ENCODE assay signal across 8 cellular contexts in the genomic region with DNA sequence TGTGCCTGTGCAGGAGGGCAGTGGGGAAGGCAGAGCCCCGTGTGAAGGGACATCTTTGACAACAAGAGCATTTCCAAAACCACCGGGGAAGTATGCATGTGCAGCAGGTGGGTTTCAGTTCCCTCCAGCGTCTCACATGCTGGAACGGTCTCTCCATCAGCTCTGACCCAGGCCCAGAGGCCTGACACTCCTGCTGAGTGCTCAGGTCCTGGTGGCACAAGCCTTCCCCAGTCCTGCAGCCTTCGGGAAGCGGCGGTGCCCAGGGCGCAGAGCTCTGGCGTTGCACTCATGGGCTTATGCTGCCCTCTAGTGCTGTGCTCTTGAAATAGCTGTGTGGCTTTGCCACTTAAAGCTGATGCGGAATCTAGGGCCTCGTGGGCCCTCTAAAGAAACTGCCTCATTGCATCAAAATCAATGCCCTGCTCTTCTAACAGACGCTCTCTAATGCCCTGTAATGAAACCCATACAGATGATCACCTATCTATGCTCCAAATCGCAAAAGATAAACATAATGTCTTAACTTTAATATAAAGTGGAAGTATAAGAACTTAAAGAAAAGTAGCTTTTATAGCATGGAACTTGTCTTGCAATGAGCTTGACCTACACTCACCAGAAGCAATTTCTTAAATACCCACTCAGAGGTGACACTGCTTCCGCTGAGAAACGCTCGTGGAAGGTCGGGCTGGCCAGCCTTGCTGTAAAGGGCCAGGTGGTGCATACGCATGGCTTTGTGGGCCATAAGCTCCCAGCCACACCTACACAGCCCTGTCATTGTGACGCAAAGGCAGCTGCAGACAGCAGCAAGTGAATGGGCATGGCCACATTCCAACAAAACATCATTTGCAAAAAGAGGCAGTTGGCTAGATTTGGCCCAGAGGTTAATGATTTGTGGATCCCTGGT. TPM values are rescaled to one million over a fixed set of nuclear protein-coding genes. Genes with fewer than 3 reads are reported as not detected.
DNase-seq lines count a peak whose midpoint lies in the region; TF ChIP-seq lines count a peak whose summit lies in the region.

No MANE protein-coding gene starts in this region.

- no peaks in the 10 kb centered on the region for H3K36me3 ChIP-seq in GM23248 (ENCODE audit: low read depth)
- no peaks in the 10 kb centered on the region for H3K36me3 ChIP-seq in KMS-11 (ENCODE audit: insufficient read depth)
- H3K36me3 ChIP-seq in SJSA1 = no peaks in the 10 kb centered on the region
- H3K36me3 ChIP-seq in adipocyte (ENCODE audit: control insufficient read depth, insufficient read depth, low read length, severe bottlenecking) = no peaks in the 10 kb centered on the region
- no peaks in the 10 kb centered on the region for H3K36me3 ChIP-seq in left ventricle myocardium inferior

- H3K4me3 ChIP-seq in GM23248 (no peak overlapping the region), KMS-11 (IDR thresholded peaks at IDR 0.05; ENCODE audit: insufficient read depth, low read depth, low read length) (no peak overlapping the region), SJSA1 (no peak overlapping the region), adipocyte (ENCODE audit: low read length) (no peak overlapping the region), left ventricle myocardium inferior (no peak overlapping the region)

- peak; percentile 11 for DNase-seq in GM04503 (ENCODE audit: low read depth)
- DNase-seq in GM23248 = peak; percentile 81
- peak; percentile 46 to 59 for DNase-seq in SJSA1 (ENCODE audit: low read depth in 1 of 2, low spot score in 2 of 2)
- peak; percentile 73 for DNase-seq in adipocyte (ENCODE audit: low read depth)
- peak; percentile 50 for DNase-seq in left ventricle myocardium inferior
- DNase-seq in pulmonary artery endothelial cell (ENCODE audit: low read depth, low spot score) = peak; percentile 27
- DNase-seq in T1000 (lab: John Stamatoyannopoulos, UW) = no peak

- H3K27me3 ChIP-seq in GM23248 (replicated peaks; ENCODE audit: insufficient read depth) (peaks cover 12% of the 10 kb centered on the region; the same call in 1 of the 2 replicates), KMS-11 (ENCODE audit: insufficient read depth, low read depth) (no peaks in the 10 kb centered on the region), SJSA1 (replicated peaks) (no peaks in the 10 kb centered on the region; the same call in 1 of the 2 replicates), adipocyte (replicated peaks; ENCODE audit: control insufficient read depth, insufficient read depth, low read length) (peaks cover 42% of the 10 kb centered on the region), left ventricle myocardium inferior (ENCODE audit: low read depth) (peaks cover 23% of the 10 kb centered on the region)

- H3K27ac ChIP-seq in GM23248 = no peak overlapping the region
- H3K27ac ChIP-seq in KMS-11 = no peak overlapping the region
- H3K27ac ChIP-seq in SJSA1 = no peak overlapping the region
- H3K27ac ChIP-seq in left ventricle myocardium inferior (replicated peaks) = no peak overlapping the region

- no peaks in the 10 kb centered on the region for H3F3A ChIP-seq in GM23248 (ENCODE audit: insufficient read depth)

- H3K4me1 ChIP-seq in GM23248 (ENCODE audit: insufficient read depth) (no peaks in the 10 kb centered on the region), KMS-11 (ENCODE audit: low read depth, poor library complexity, severe bottlenecking) (no peaks in the 10 kb centered on the region), SJSA1 (replicated peaks) (no peaks in the 10 kb centered on the region), adipocyte (ENCODE audit: control insufficient read depth, insufficient read depth, low read length) (no peaks in the 10 kb centered on the region), left ventricle myocardium inferior (peaks cover 6% of the 10 kb centered on the region)

- H3K9ac ChIP-seq in GM23248 (no peak overlapping the region), KMS-11 (no peak overlapping the region), adipocyte (ENCODE audit: low read length) (no peak overlapping the region)

- no peaks in the 10 kb centered on the region for H3K9me3 ChIP-seq in GM23248 (ENCODE audit: low read depth)
- no peaks in the 10 kb centered on the region for H3K9me3 ChIP-seq in SJSA1 (replicated peaks)
- no peaks in the 10 kb centered on the region for H3K9me3 ChIP-seq in adipocyte (ENCODE audit: control insufficient read depth, low read length)
- H3K9me3 ChIP-seq in left ventricle myocardium inferior (replicated peaks) = no peaks in the 10 kb centered on the region

- TF ChIP-seq CTCF in KMS-11 (conservative IDR thresholded peaks at IDR 0.05; ENCODE audit: low read depth, low read length) (peak; percentile 82), left ventricle myocardium inferior (IDR thresholded peaks at IDR 0.05; ENCODE audit: borderline replicate concordance) (peak; percentile 86)

- no peaks in the 10 kb centered on the region for H3K9me2 ChIP-seq in GM23248 (ENCODE audit: insufficient read depth)

- in situ Hi-C loops in GM23248 (cut with MboI) = no loop called here

- H3K79me2 ChIP-seq in GM23248 (ENCODE audit: insufficient read depth) (no peaks in the 10 kb centered on the region), KMS-11 (ENCODE audit: insufficient read depth, low read depth) (no peaks in the 10 kb centered on the region)

- intact Hi-C loops in left ventricle myocardium inferior (cut with micrococcal nuclease) = no loop called here

- no peak overlapping the region for H2AFZ ChIP-seq in GM23248
- no peak overlapping the region for H2AFZ ChIP-seq in KMS-11 (ENCODE audit: low read depth)

- no peak overlapping the region for H3K4me2 ChIP-seq in GM23248 (ENCODE audit: unreplicated experiment)
- no peak overlapping the region; the same call in 1 of the 2 replicates for H3K4me2 ChIP-seq in KMS-11

- H4K20me1 ChIP-seq in GM23248 (ENCODE audit: insufficient read depth) (no peaks in the 10 kb centered on the region), KMS-11 (ENCODE audit: insufficient read depth) (no peaks in the 10 kb centered on the region)

- WGBS in GM23248 (ENCODE audit: low coverage in 1 of 2, low lambda C conversion rate in 2 of 2, missing lambda C conversion rate in 2 of 2), 2 experiments = 33 to 39% methylated on average over 17 to 19 of the region's 19 CpGs

RNA-seq across cellular contexts. Expression of gene CLRN3, which starts 38.6 kb away (rescaled TPM):
- total RNA-seq in GM23248 (2014; rRNA removed; shearing (Covaris generic)) = not detected in 2 replicates
- not detected in 2 replicates for polyA plus RNA-seq in GM23248 (2016; fragmentation: Nextera tagmentation; extraction: Ambion mirVana)
- total RNA-seq in SJSA1 (2014; rRNA removed; shearing (Covaris generic)) = not detected in 2 replicates
- not detected for total RNA-seq in left ventricle myocardium inferior
- 0.11 TPM in 1 of 2 replicates, not detected in the other for total RNA-seq in pulmonary artery endothelial cell

RNA-seq across cellular contexts. Expression of gene PTPRE, which starts 52.8 kb away (rescaled TPM):
- 2.7 and 3.0 TPM in 2 replicates for total RNA-seq in GM23248 (2014; rRNA removed; shearing (Covaris generic))
- polyA plus RNA-seq in GM23248 (2016; fragmentation: Nextera tagmentation; extraction: Ambion mirVana) = 4.0 and 4.7 TPM in 2 replicates
- total RNA-seq in SJSA1 (2014; rRNA removed; shearing (Covaris generic)) = 1.0 and 1.5 TPM in 2 replicates
- total RNA-seq in left ventricle myocardium inferior (13.8 TPM), pulmonary artery endothelial cell (43.3 and 48.0 TPM in 2 replicates)
